In genomic region chr6:37485259-37485658, GRCh38 we compare ENCODE assay signal across 9 cellular contexts. TPM values are rescaled to one million over a fixed set of nuclear protein-coding genes. Genes with fewer than 3 reads are reported as not detected.
DNase-seq lines count a peak whose midpoint lies in the region; TF ChIP-seq lines count a peak whose summit lies in the region.
"Had no signal": no experiment of that assay in that cellular context is flagged by ENCODE, and none has a peak within 500 bp of the region (broad histone marks: within the 10 kb centered on the region; RNA-seq: fewer than 3 reads in every experiment).

No MANE protein-coding gene starts in this region.

- no peaks in the 10 kb centered on the region for H3K9me3 Mint-ChIP-seq in IgD-negative memory B cell
- no peaks in the 10 kb centered on the region for H3K9me3 Mint-ChIP-seq in neural crest cell

- peak; percentile 48 for TF ChIP-seq CTCF in neural crest cell (conservative IDR thresholded peaks at IDR 0.05)

- no peak overlapping the region for H3K4me2 ChIP-seq in Karpas-422 (ENCODE audit: low read depth, low read length, poor library complexity, severe bottlenecking)

- H3K79me2 ChIP-seq in Karpas-422 (ENCODE audit: low read length) = no peaks in the 10 kb centered on the region; the same call in 1 of the 2 replicates

- H3K36me3 ChIP-seq in Karpas-422 (ENCODE audit: insufficient read depth, low read length) = no peaks in the 10 kb centered on the region

- no peak overlapping the region for H3K9ac ChIP-seq in Karpas-422 (ENCODE audit: low read length)

- H3K4me3 Mint-ChIP-seq in IgD-negative memory B cell = no peak overlapping the region
- H3K4me3 Mint-ChIP-seq in neural crest cell = no peak overlapping the region

- H3K4me3 ChIP-seq in Karpas-422 (ENCODE audit: low read length) = no peak overlapping the region

- H3K27ac Mint-ChIP-seq in IgD-negative memory B cell (peak overlapping the region; percentile 42 to 59 (median 50)), neural crest cell (ENCODE audit: unreplicated experiment) (no peak overlapping the region)

- H2AFZ ChIP-seq in Karpas-422 (ENCODE audit: low read length) = no peak overlapping the region

- H4K20me1 ChIP-seq in Karpas-422 (ENCODE audit: insufficient read depth, low read depth, low read length) = no peaks in the 10 kb centered on the region; the same call in 1 of the 2 replicates

- DNase-seq in DMS 273 (lab: John Stamatoyannopoulos, UW; ENCODE audit: unreplicated experiment) = peak; percentile 66
- no peak for DNase-seq in DMS 273 treated with DMSO at 0.1 percent for 48 hours (lab: John Stamatoyannopoulos, UW)
- DNase-seq in cerebellum (ENCODE audit: low spot score) = peak; percentile 38
- DNase-seq in neural crest cell (ENCODE audit: low read depth, low spot score) = no peak
- no peak for DNase-seq in Karpas-422
- DNase-seq in NCI-H2107 (lab: John Stamatoyannopoulos, UW) = no peak
- DNase-seq in activated CD4-positive, alpha-beta T cell treated with anti-CD3 and anti-CD28 coated beads, Interleukin-2, amount 50 U/mL, for 48 hours = no peak

- H3K9me3 ChIP-seq in Karpas-422 (ENCODE audit: low read length) = no peaks in the 10 kb centered on the region

- H3K4me1 Mint-ChIP-seq in IgD-negative memory B cell (peaks cover 17 to 20% (median 18%) of the 10 kb centered on the region in 3 donors), neural crest cell (peaks cover 46% of the 10 kb centered on the region)

- H3K27me3 Mint-ChIP-seq in IgD-negative memory B cell (no peaks in the 10 kb centered on the region), neural crest cell (ENCODE audit: low read depth) (no peaks in the 10 kb centered on the region)

- H3K27ac ChIP-seq in Karpas-422 (ENCODE audit: low read length) = no peak overlapping the region
- H3K27ac ChIP-seq: 22Rv1 had no signal

- H3K27me3 ChIP-seq in Karpas-422 (ENCODE audit: low read length) = no peaks in the 10 kb centered on the region

- no peaks in the 10 kb centered on the region for H3K9me2 ChIP-seq in Karpas-422 (replicated peaks; ENCODE audit: insufficient read depth, low read length)

- H3K36me3 Mint-ChIP-seq in IgD-negative memory B cell (no peaks in the 10 kb centered on the region), neural crest cell (ENCODE audit: low read depth) (no peaks in the 10 kb centered on the region)

- peaks cover 7% of the 10 kb centered on the region for H3K4me1 ChIP-seq in Karpas-422 (ENCODE audit: low read length)

RNA-seq across cellular contexts. Expression of gene CCDC167, which starts 14.4 kb away (rescaled TPM):
- polyA plus RNA-seq in IgD-negative memory B cell = 82.4 TPM
- total RNA-seq in cerebellum (11.7 TPM), neural crest cell (73.1 and 73.2 TPM in 2 replicates)
- 19.6 and 23.2 TPM in 2 replicates for total RNA-seq in Karpas-422 (2014; rRNA removed; shearing (Covaris generic); ENCODE audit: low replicate concordance)

RNA-seq across cellular contexts. Expression of gene CMTR1, which starts 52.2 kb away (rescaled TPM):
- 27.5 TPM for polyA plus RNA-seq in IgD-negative memory B cell
- total RNA-seq in cerebellum (38.0 TPM), neural crest cell (49.0 and 51.0 TPM in 2 replicates)
- total RNA-seq in Karpas-422 (2014; rRNA removed; shearing (Covaris generic); ENCODE audit: low replicate concordance) = 28.7 and 40.0 TPM in 2 replicates

Comparison
In these comparisons a context has a peak if more than half of its experiments do, and no peak if none do; other contexts are left out.
1. DNase-seq: peak in DMS 273 (single experiment) and cerebellum (single experiment); none in DMS 273 treated with DMSO at 0.1 percent for 48 hours (single experiment), neural crest cell (single experiment), Karpas-422 (single experiment), NCI-H2107 (single experiment) and activated CD4-positive, alpha-beta T cell treated with anti-CD3 and anti-CD28 coated beads, Interleukin-2, amount 50 U/mL, for 48 hours (0 of 2).